In genomic region chr6:28940294-28940858, GRCh38 we compare ENCODE assay signal across 8 cellular contexts. TPM values are rescaled to one million over a fixed set of nuclear protein-coding genes. Genes with fewer than 3 reads are reported as not detected.
A peak's percentile ranks its signal among the peaks of the same experiment; 100 is the strongest.
DNase-seq lines count a peak whose midpoint lies in the region; ATAC-seq and TF ChIP-seq lines count a peak whose summit lies in the region.

No MANE protein-coding gene starts in this region.

- H3K4me3 ChIP-seq in fibroblast of the aortic adventitia (ENCODE audit: low read depth, low read length) (peak overlapping the region; percentile 72), neural cell (ENCODE audit: low read length) (peak overlapping the region; percentile 77), uterus (peak overlapping the region; percentile 65 to 84)

- TF ChIP-seq EP300 in neural cell (conservative IDR thresholded peaks at IDR 0.05; ENCODE audit: poor library complexity, severe bottlenecking): no peak

- peaks cover 4% of the 10 kb centered on the region for H3F3A ChIP-seq in neural cell (ENCODE audit: insufficient read depth, low read length, poor library complexity, severe bottlenecking)

- TF ChIP-seq CTCF in fibroblast of the aortic adventitia (IDR thresholded peaks at IDR 0.05; ENCODE audit: insufficient read depth, low read length): no peak
- no peak for TF ChIP-seq CTCF in neural cell (IDR thresholded peaks at IDR 0.05; ENCODE audit: poor library complexity, severe bottlenecking)
- TF ChIP-seq CTCF in uterus (IDR thresholded peaks at IDR 0.05): no peak

- no peak for TF ChIP-seq RAD21 in neural cell (conservative IDR thresholded peaks at IDR 0.05)

- H2AFZ ChIP-seq in neural cell (ENCODE audit: low read depth, low read length): peak overlapping the region; percentile 47

- H3K27ac ChIP-seq in neural cell (ENCODE audit: low read length) (peak overlapping the region; percentile 62), uterus (peak overlapping the region; percentile 90 to 91)

- H3K9me3 ChIP-seq in neural cell (ENCODE audit: low read length) (no peaks in the 10 kb centered on the region), uterus (no peaks in the 10 kb centered on the region)

- H3K27me3 ChIP-seq in neural cell (ENCODE audit: insufficient read depth, low read depth, low read length) (peaks cover 3% of the 10 kb centered on the region), uterus (no peaks in the 10 kb centered on the region)

- H3K9me2 ChIP-seq in neural cell (ENCODE audit: insufficient read depth, low read length): no peaks in the 10 kb centered on the region

- no peaks in the 10 kb centered on the region for H3K4me1 ChIP-seq in uterus

- H3K79me2 ChIP-seq in neural cell (replicated peaks; ENCODE audit: insufficient read depth, low read length): no peaks in the 10 kb centered on the region

- H3K9ac ChIP-seq in neural cell (ENCODE audit: low read length): peak overlapping the region; percentile 60

- peak; percentile 19 for DNase-seq in NCI-H1092 treated with DMSO at 0.1 percent for 48 hours (lab: John Stamatoyannopoulos, UW)
- DNase-seq in NCI-H1092 (lab: John Stamatoyannopoulos, UW): no peak
- DNase-seq in NCI-H82 (lab: John Stamatoyannopoulos, UW): peak; percentile 83
- peak; percentile 78 to 79 for DNase-seq in activated T-cell treated with anti-CD3 and anti-CD28 coated beads, Interleukin-2, amount 50 U/mL, for 48 hours
- DNase-seq in fibroblast of the aortic adventitia (ENCODE audit: low read depth): no peak
- peak; percentile 32 to 35 for DNase-seq in uterus

- H4K20me1 ChIP-seq in neural cell (ENCODE audit: insufficient read depth): no peaks in the 10 kb centered on the region

- TF ChIP-seq POLR2A in uterus (IDR thresholded peaks at IDR 0.05): no peak

- ATAC-seq in HG03039 (IDR thresholded peaks at IDR 0.05; ENCODE audit: unreplicated experiment): peak; percentile 17

- H3K36me3 ChIP-seq in neural cell (ENCODE audit: insufficient read depth, low read length) (no peaks in the 10 kb centered on the region), uterus (no peaks in the 10 kb centered on the region)

- H3K4me2 ChIP-seq in neural cell (ENCODE audit: low read length): peak overlapping the region; percentile 92

- intact Hi-C loops in uterus (cut with DNase I; ENCODE audit: low total_unique reads): no loop called here

TF ChIP-seq in neural cell, 6 proteins besides CTCF, POLR2A, EP300 and RAD21:
- TF ChIP-seq SMC3 (conservative IDR thresholded peaks at IDR 0.05; ENCODE audit: poor library complexity) (peak; percentile 19), MXI1 (conservative IDR thresholded peaks at IDR 0.05; ENCODE audit: poor library complexity, severe bottlenecking) (no peak), TAF1 (IDR thresholded peaks at IDR 0.05; ENCODE audit: low read depth) (no peak), EZH2 (IDR thresholded peaks at IDR 0.05; ENCODE audit: borderline replicate concordance, insufficient read depth, low read length, poor library complexity, severe bottlenecking) (no peak), REST (IDR thresholded peaks at IDR 0.05; ENCODE audit: borderline replicate concordance) (peak; percentile 54), POLR2AphosphoS5 (IDR thresholded peaks at IDR 0.05) (no peak)
TF ChIP-seq in neural cell: peak in this region for 2.

RNA-seq across cellular contexts. Expression of gene TRIM27, which starts 16.6 kb away (rescaled TPM):
- total RNA-seq in fibroblast of the aortic adventitia (ENCODE audit: low replicate concordance) (32.7 and 49.7 TPM in 2 replicates), uterus (100 to 1,000 TPM in 1 of 4 donors, 10 to 100 TPM in 3; 24.6 to 108 (median 48.7) TPM)
- polyA plus RNA-seq in neural cell: 75.0 and 79.7 TPM in 2 replicates
- polyA minus RNA-seq in neural cell: 82.0 and 86.0 TPM in 2 replicates

Comparison
In these comparisons a context has a peak if more than half of its experiments do, and no peak if none do; other contexts are left out.
1. DNase-seq: peak in NCI-H1092 treated with DMSO at 0.1 percent for 48 hours (single experiment), NCI-H82 (single experiment), activated T-cell treated with anti-CD3 and anti-CD28 coated beads, Interleukin-2, amount 50 U/mL, for 48 hours (2 of 2) and uterus (2 of 2); none in NCI-H1092 (single experiment) and fibroblast of the aortic adventitia (single experiment).
2. Peak in every context shown above with its lines, with median percentiles within 50 percentile points of each other: H3K4me3 ChIP-seq.